21 cellular contexts compared by ENCODE assay signal in genomic region chr16:4876646-4877297, GRCh38.
"Had no signal": no experiment of that assay in that cellular context is flagged by ENCODE, and none has a peak within 500 bp of the region (broad histone marks: within the 10 kb centered on the region; RNA-seq: fewer than 3 reads in every experiment).

No MANE protein-coding gene starts in this region.

- ATAC-seq: effector memory CD8-positive, alpha-beta T cell; foreskin keratinocyte; left cardiac atrium; lower lobe of right lung; naive thymus-derived CD4-positive, alpha-beta T cell; sciatic nerve; stimulated activated memory B cell treated with anti-CD40 and anti-IgM and Interleukin-4, amounts not matched to agents 10 μg/mL and 1 μg/mL and 100 μg/mL, for 72 hours had no signal

- DNase-seq: effector memory CD8-positive, alpha-beta T cell; foreskin keratinocyte; head of caudate nucleus; kidney; left cardiac atrium; left ventricle myocardium inferior; lower lobe of right lung; mesendoderm; naive thymus-derived CD4-positive, alpha-beta T cell; nephron progenitor cell; spleen; stimulated activated CD4-positive, alpha-beta T cell treated with anti-CD3 and anti-CD28 coated beads, Interleukin-15, amount 100 ng/mL, for 24 hours; stimulated activated CD4-positive, alpha-beta T cell treated with anti-CD3 and anti-CD28 coated beads, Interleukin-1b, Interleukin-23, amount 100 ng/mL, for 48 hours; stimulated activated CD4-positive, alpha-beta T cell treated with anti-CD3 and anti-CD28 coated beads, Interleukin-4, amount 100 ng/mL, for 24 hours; stomach; transverse colon had no signal

- H3K9me3 Mint-ChIP-seq: dendritic cell treated with granulocyte-macrophage colony-stimulating factor and Interleukin-4, amounts not matched to agents 40 ng/mL and 50 ng/mL, for 4 days; effector memory CD8-positive, alpha-beta T cell; naive thymus-derived CD4-positive, alpha-beta T cell; nephron progenitor cell; stimulated activated memory B cell treated with anti-CD40 and anti-IgM and Interleukin-4, amounts not matched to agents 10 μg/mL and 1 μg/mL and 100 μg/mL, for 72 hours had no signal

- H3K27me3 Mint-ChIP-seq: dendritic cell treated with granulocyte-macrophage colony-stimulating factor and Interleukin-4, amounts not matched to agents 40 ng/mL and 50 ng/mL, for 4 days; effector memory CD8-positive, alpha-beta T cell; naive thymus-derived CD4-positive, alpha-beta T cell; stimulated activated memory B cell treated with anti-CD40 and anti-IgM and Interleukin-4, amounts not matched to agents 10 μg/mL and 1 μg/mL and 100 μg/mL, for 72 hours had no signal

- H3K9me3 ChIP-seq: left ventricle myocardium inferior, lower lobe of right lung, spleen, stomach, thoracic aorta, transverse colon had no signal

- H3K4me3 ChIP-seq: hepatocyte, left ventricle myocardium inferior, lower lobe of right lung, spleen, stomach, thoracic aorta, transverse colon had no signal

- H3K4me1 Mint-ChIP-seq: nephron progenitor cell; stimulated activated memory B cell treated with anti-CD40 and anti-IgM and Interleukin-4, amounts not matched to agents 10 μg/mL and 1 μg/mL and 100 μg/mL, for 72 hours had no signal

- H3K27me3 ChIP-seq: foreskin keratinocyte, hepatocyte, spleen, stomach, transverse colon had no signal

- H3K4me3 Mint-ChIP-seq: dendritic cell treated with granulocyte-macrophage colony-stimulating factor and Interleukin-4, amounts not matched to agents 40 ng/mL and 50 ng/mL, for 4 days; effector memory CD8-positive, alpha-beta T cell; naive thymus-derived CD4-positive, alpha-beta T cell; nephron progenitor cell; stimulated activated memory B cell treated with anti-CD40 and anti-IgM and Interleukin-4, amounts not matched to agents 10 μg/mL and 1 μg/mL and 100 μg/mL, for 72 hours had no signal

- H3K27ac Mint-ChIP-seq: dendritic cell treated with granulocyte-macrophage colony-stimulating factor and Interleukin-4, amounts not matched to agents 40 ng/mL and 50 ng/mL, for 4 days; nephron progenitor cell; stimulated activated memory B cell treated with anti-CD40 and anti-IgM and Interleukin-4, amounts not matched to agents 10 μg/mL and 1 μg/mL and 100 μg/mL, for 72 hours had no signal

- H3K27ac ChIP-seq: foreskin keratinocyte, hepatocyte, left ventricle myocardium inferior, lower lobe of right lung, stomach, thoracic aorta, transverse colon had no signal

- H3K4me1 ChIP-seq: foreskin keratinocyte, transverse colon had no signal
